ENCODE assay signal across 13 cellular contexts in the genomic region with DNA sequence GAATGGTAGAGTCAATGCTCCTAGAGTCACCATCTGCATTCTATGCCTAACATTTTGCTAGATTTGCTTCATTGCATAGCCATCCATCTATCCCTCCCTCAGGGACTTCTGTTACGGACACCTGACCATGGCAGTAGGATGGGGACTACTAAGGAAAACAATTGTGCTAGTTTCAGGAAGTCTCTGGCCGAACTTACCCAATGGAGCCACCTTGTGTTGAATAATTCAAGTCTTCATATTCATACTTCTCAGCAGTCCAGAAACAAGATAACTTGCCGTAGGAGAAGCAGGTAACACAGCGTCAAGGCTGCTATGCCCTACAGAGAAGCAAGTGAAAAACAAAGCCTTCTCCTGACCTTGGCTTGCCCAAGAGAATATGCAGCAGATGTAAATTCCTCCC.
DNase-seq lines count a peak whose midpoint lies in the region; ATAC-seq and TF ChIP-seq lines count a peak whose summit lies in the region.
"Had no signal": no experiment of that assay in that cellular context is flagged by ENCODE, and none has a peak within 500 bp of the region (broad histone marks: within the 10 kb centered on the region; RNA-seq: fewer than 3 reads in every experiment).

No MANE protein-coding gene starts in this region.

- DNase-seq in BE2C (no peak), HT-29 (ENCODE audit: low spot score) (peak; percentile 22), astrocyte of the spinal cord (ENCODE audit: low read depth, low spot score) (peak; percentile 44), hepatocyte (ENCODE audit: low spot score) (peak; percentile 29), HuH-7.5 (ENCODE audit: low spot score) (no peak)
- DNase-seq: NCI-H146, retina, upper lobe of left lung had no signal

- no peaks in the 10 kb centered on the region for H3K27me3 ChIP-seq in BE2C
- no peaks in the 10 kb centered on the region for H3K27me3 ChIP-seq in hepatocyte
- H3K27me3 ChIP-seq: ascending aorta, upper lobe of left lung had no signal

- no peaks in the 10 kb centered on the region for H3K4me1 ChIP-seq in BE2C
- no peaks in the 10 kb centered on the region for H3K4me1 ChIP-seq in hepatocyte (ENCODE audit: insufficient read depth)
- H3K4me1 ChIP-seq: upper lobe of left lung had no signal

- H3K27ac ChIP-seq in hepatocyte: no peak overlapping the region
- H3K27ac ChIP-seq: ascending aorta, upper lobe of left lung had no signal

- H3K9me3 ChIP-seq in BE2C: no peaks in the 10 kb centered on the region
- no peaks in the 10 kb centered on the region for H3K9me3 ChIP-seq in hepatocyte (ENCODE audit: low read depth)
- H3K9me3 ChIP-seq: ascending aorta, upper lobe of left lung had no signal

- WGBS in hepatocyte (ENCODE audit: low lambda C conversion rate, missing lambda C conversion rate): 80% methylated on average over 4 of the region's 4 CpGs

- no peak overlapping the region for H3K4me2 ChIP-seq in hepatocyte

- in situ Hi-C loops in astrocyte of the spinal cord (cut with HindIII; ENCODE audit: low sequenced_read_pairs): no loop called here

- H4K20me1 ChIP-seq in hepatocyte (ENCODE audit: insufficient read depth, poor library complexity, severe bottlenecking): no peaks in the 10 kb centered on the region

- H2AFZ ChIP-seq in hepatocyte: no peak overlapping the region

- H3K9me2 ChIP-seq in hepatocyte (replicated peaks; ENCODE audit: insufficient read depth): no peaks in the 10 kb centered on the region

- TF ChIP-seq CTCF in BE2C (IDR thresholded peaks at IDR 0.05; ENCODE audit: low read depth, low read length) (peak; percentile 37), astrocyte of the spinal cord (IDR thresholded peaks at IDR 0.05; ENCODE audit: low read depth, low read length) (peak; percentile 15), hepatocyte (IDR thresholded peaks at IDR 0.05; ENCODE audit: poor library complexity) (peak; percentile 29)

- ATAC-seq in HG02981 (IDR thresholded peaks at IDR 0.05; ENCODE audit: unreplicated experiment) (no peak), GM18519 (IDR thresholded peaks at IDR 0.05; ENCODE audit: low FRiP score, unreplicated experiment) (no peak), GM18517 (IDR thresholded peaks at IDR 0.05; ENCODE audit: unreplicated experiment) (no peak)
- ATAC-seq: GM12878 had no signal

- H3K79me2 ChIP-seq in hepatocyte: no peaks in the 10 kb centered on the region

- no peak overlapping the region for H3K4me3 ChIP-seq in BE2C (ENCODE audit: low read depth, low read length)
- no peak overlapping the region for H3K4me3 ChIP-seq in astrocyte of the spinal cord (ENCODE audit: low read depth, low read length)
- H3K4me3 ChIP-seq in hepatocyte: no peak overlapping the region
- H3K4me3 ChIP-seq: ascending aorta, GM12878, upper lobe of left lung had no signal

- H3K36me3 ChIP-seq in BE2C: no peaks in the 10 kb centered on the region
- no peaks in the 10 kb centered on the region for H3K36me3 ChIP-seq in hepatocyte (replicated peaks; ENCODE audit: insufficient read depth, low read depth)
- H3K36me3 ChIP-seq: ascending aorta, upper lobe of left lung had no signal

Comparison
In these comparisons a context has a peak if more than half of its experiments do, and no peak if none do; other contexts are left out.
1. DNase-seq: peak in HT-29 (single experiment), astrocyte of the spinal cord (single experiment) and hepatocyte (single experiment); none in BE2C (single experiment) and HuH-7.5 (single experiment).
2. Peak in every context shown above with its lines, with median percentiles within 50 percentile points of each other: CTCF ChIP-seq.